ENCODE assay signal across 7 cellular contexts in the genomic region with DNA sequence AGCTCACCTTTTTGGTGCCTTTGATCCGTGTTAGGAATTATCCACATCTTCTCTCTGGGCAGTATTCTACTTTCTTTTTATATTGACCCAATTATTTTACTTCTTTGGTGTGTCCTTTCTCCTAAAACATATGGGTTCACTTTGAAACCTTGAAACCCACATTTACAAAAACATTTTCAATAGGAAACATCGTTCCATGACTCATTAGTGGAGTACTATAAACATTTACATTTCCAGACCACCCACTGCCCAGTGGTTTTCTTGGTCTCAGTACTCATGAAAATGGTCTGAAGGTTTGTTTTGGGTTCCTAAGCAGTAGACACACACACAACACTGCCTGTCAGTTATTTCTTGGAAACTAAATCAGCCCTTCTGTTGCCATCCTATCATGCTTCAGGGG.
DNase-seq lines count a peak whose midpoint lies in the region; TF ChIP-seq lines count a peak whose summit lies in the region.
"Not testable (repeated sequence)": the region's sequence is repeated elsewhere in the genome, so short reads cannot be mapped to it uniquely, and the experiment has no call there.

No MANE protein-coding gene starts in this region.

- H3K27ac ChIP-seq in CD8-positive, alpha-beta memory T cell (ENCODE audit: low read depth, low read length); Karpas-422 (ENCODE audit: low read length); brain microvascular endothelial cell: not testable (repeated sequence)

- peaks cover 15 to 37% (median 29%) of the 10 kb centered on the region in 3 donors for H3K4me1 Mint-ChIP-seq in CD8-positive, alpha-beta memory T cell
- peaks cover 30% of the 10 kb centered on the region for H3K4me1 Mint-ChIP-seq in activated CD4-positive, alpha-beta T cell treated with anti-CD3 and anti-CD28 coated beads, Interleukin-2, amount 10 ng/mL, durations not matched to agents 7 days and 5 days
- H3K4me1 Mint-ChIP-seq in activated naive CD4-positive, alpha-beta T cell treated with anti-CD3 and anti-CD28 coated beads for 36 hours (ENCODE audit: low read depth), result peaks cover 27% of the 10 kb centered on the region
- peaks cover 52% of the 10 kb centered on the region for H3K4me1 Mint-ChIP-seq in nephron progenitor cell

- H3K79me2 ChIP-seq in Karpas-422 (ENCODE audit: low read length), result not testable (repeated sequence)

- H3K27me3 Mint-ChIP-seq in CD8-positive, alpha-beta memory T cell; activated CD4-positive, alpha-beta T cell treated with anti-CD3 and anti-CD28 coated beads, Interleukin-2, amount 10 ng/mL, durations not matched to agents 7 days and 5 days; activated naive CD4-positive, alpha-beta T cell treated with anti-CD3 and anti-CD28 coated beads for 36 hours (ENCODE audit: low read depth); nephron progenitor cell (ENCODE audit: low read depth, poor library complexity): not testable (repeated sequence)

- H3K4me3 ChIP-seq in CD8-positive, alpha-beta memory T cell (ENCODE audit: low read length); Karpas-422 (ENCODE audit: low read length); brain microvascular endothelial cell (ENCODE audit: low read depth, low read length); foreskin fibroblast (ENCODE audit: low read depth in 1 of 2, low read length in 2 of 2): not testable (repeated sequence)

- H3K9ac ChIP-seq in Karpas-422 (ENCODE audit: low read length), result not testable (repeated sequence)

- H3K4me2 ChIP-seq in Karpas-422 (ENCODE audit: low read depth, low read length, poor library complexity, severe bottlenecking), result not testable (repeated sequence)

- not testable (repeated sequence) for TF ChIP-seq CTCF in brain microvascular endothelial cell (IDR thresholded peaks at IDR 0.05; ENCODE audit: low read depth, low read length, missing control alignments); foreskin fibroblast (IDR thresholded peaks at IDR 0.05; ENCODE audit: low read depth, low read length); nephron progenitor cell (IDR thresholded peaks at IDR 0.05)

- intact Hi-C loops in activated naive CD4-positive, alpha-beta T cell treated with anti-CD3 and anti-CD28 coated beads for 36 hours (cut with micrococcal nuclease), result not testable (repeated sequence)

- not testable (repeated sequence) for H3K4me1 ChIP-seq in CD8-positive, alpha-beta memory T cell (ENCODE audit: insufficient read depth, low read length); Karpas-422 (ENCODE audit: low read length)

- in situ Hi-C loops in brain microvascular endothelial cell (cut with HindIII; ENCODE audit: low pct_ligation_motif_present, low sequenced_read_pairs), result not testable (repeated sequence)

- not testable (repeated sequence) for H3K9me3 Mint-ChIP-seq in CD8-positive, alpha-beta memory T cell; activated CD4-positive, alpha-beta T cell treated with anti-CD3 and anti-CD28 coated beads, Interleukin-2, amount 10 ng/mL, durations not matched to agents 7 days and 5 days; activated naive CD4-positive, alpha-beta T cell treated with anti-CD3 and anti-CD28 coated beads for 36 hours; nephron progenitor cell

- not testable (repeated sequence) for DNase-seq in CD8-positive, alpha-beta memory T cell; activated CD4-positive, alpha-beta T cell treated with anti-CD3 and anti-CD28 coated beads, Interleukin-2, amount 10 ng/mL, durations not matched to agents 7 days and 5 days; activated naive CD4-positive, alpha-beta T cell treated with anti-CD3 and anti-CD28 coated beads for 36 hours; nephron progenitor cell
- DNase-seq in Karpas-422 (peak; percentile 6), brain microvascular endothelial cell (peak; percentile 54), foreskin fibroblast (peak; percentile 14 to 46)

- peaks cover 0 to 15% (median 0%) of the 10 kb centered on the region in 3 donors for H3K36me3 Mint-ChIP-seq in CD8-positive, alpha-beta memory T cell
- not testable (repeated sequence) for H3K36me3 Mint-ChIP-seq in activated CD4-positive, alpha-beta T cell treated with anti-CD3 and anti-CD28 coated beads, Interleukin-2, amount 10 ng/mL, durations not matched to agents 7 days and 5 days (ENCODE audit: low read depth); activated naive CD4-positive, alpha-beta T cell treated with anti-CD3 and anti-CD28 coated beads for 36 hours (ENCODE audit: low read depth); nephron progenitor cell (ENCODE audit: low read depth)

- H3K4me3 Mint-ChIP-seq in CD8-positive, alpha-beta memory T cell, result peak overlapping the region; percentile 55 to 95 (median 72)
- peak overlapping the region; percentile 54 for H3K4me3 Mint-ChIP-seq in activated CD4-positive, alpha-beta T cell treated with anti-CD3 and anti-CD28 coated beads, Interleukin-2, amount 10 ng/mL, durations not matched to agents 7 days and 5 days
- peak overlapping the region; percentile 92 for H3K4me3 Mint-ChIP-seq in activated naive CD4-positive, alpha-beta T cell treated with anti-CD3 and anti-CD28 coated beads for 36 hours
- H3K4me3 Mint-ChIP-seq in nephron progenitor cell, result peak overlapping the region; percentile 71

- POLR2A ChIA-PET in CD8-positive, alpha-beta memory T cell (lab: Charles Lee); activated CD4-positive, alpha-beta T cell treated with anti-CD3 and anti-CD28 coated beads, Interleukin-2, amount 10 ng/mL, durations not matched to agents 7 days and 5 days (lab: Charles Lee): not testable (repeated sequence)

- peak overlapping the region in 5 of 8 donors; percentile 32 to 85 (median 68) for H3K27ac Mint-ChIP-seq in CD8-positive, alpha-beta memory T cell
- peak overlapping the region; percentile 70 for H3K27ac Mint-ChIP-seq in activated CD4-positive, alpha-beta T cell treated with anti-CD3 and anti-CD28 coated beads, Interleukin-2, amount 10 ng/mL, durations not matched to agents 7 days and 5 days
- not testable (repeated sequence) for H3K27ac Mint-ChIP-seq in activated naive CD4-positive, alpha-beta T cell treated with anti-CD3 and anti-CD28 coated beads for 36 hours; nephron progenitor cell

- not testable (repeated sequence) for H3K9me2 ChIP-seq in Karpas-422 (replicated peaks; ENCODE audit: insufficient read depth, low read length)

- not testable (repeated sequence) for H3K36me3 ChIP-seq in CD8-positive, alpha-beta memory T cell (ENCODE audit: insufficient read depth, low read length); Karpas-422 (ENCODE audit: insufficient read depth, low read length); brain microvascular endothelial cell (replicated peaks)

- H2AFZ ChIP-seq in Karpas-422 (ENCODE audit: low read length), result not testable (repeated sequence)

- not testable (repeated sequence) for H3K27me3 ChIP-seq in CD8-positive, alpha-beta memory T cell (ENCODE audit: insufficient read depth, low read length, poor library complexity, severe bottlenecking); Karpas-422 (ENCODE audit: low read length)
- peaks cover 11% of the 10 kb centered on the region for H3K27me3 ChIP-seq in brain microvascular endothelial cell (replicated peaks)

- CTCF ChIA-PET in CD8-positive, alpha-beta memory T cell (lab: Charles Lee); activated CD4-positive, alpha-beta T cell treated with anti-CD3 and anti-CD28 coated beads, Interleukin-2, amount 10 ng/mL, durations not matched to agents 7 days and 5 days (lab: Charles Lee); activated naive CD4-positive, alpha-beta T cell treated with anti-CD3 and anti-CD28 coated beads for 36 hours (lab: Charles Lee): not testable (repeated sequence)

- H4K20me1 ChIP-seq in Karpas-422 (ENCODE audit: insufficient read depth, low read depth, low read length), result not testable (repeated sequence)

- H3K9me3 ChIP-seq in CD8-positive, alpha-beta memory T cell (ENCODE audit: low read length); Karpas-422 (ENCODE audit: low read length): not testable (repeated sequence)
